In the genomic region with DNA sequence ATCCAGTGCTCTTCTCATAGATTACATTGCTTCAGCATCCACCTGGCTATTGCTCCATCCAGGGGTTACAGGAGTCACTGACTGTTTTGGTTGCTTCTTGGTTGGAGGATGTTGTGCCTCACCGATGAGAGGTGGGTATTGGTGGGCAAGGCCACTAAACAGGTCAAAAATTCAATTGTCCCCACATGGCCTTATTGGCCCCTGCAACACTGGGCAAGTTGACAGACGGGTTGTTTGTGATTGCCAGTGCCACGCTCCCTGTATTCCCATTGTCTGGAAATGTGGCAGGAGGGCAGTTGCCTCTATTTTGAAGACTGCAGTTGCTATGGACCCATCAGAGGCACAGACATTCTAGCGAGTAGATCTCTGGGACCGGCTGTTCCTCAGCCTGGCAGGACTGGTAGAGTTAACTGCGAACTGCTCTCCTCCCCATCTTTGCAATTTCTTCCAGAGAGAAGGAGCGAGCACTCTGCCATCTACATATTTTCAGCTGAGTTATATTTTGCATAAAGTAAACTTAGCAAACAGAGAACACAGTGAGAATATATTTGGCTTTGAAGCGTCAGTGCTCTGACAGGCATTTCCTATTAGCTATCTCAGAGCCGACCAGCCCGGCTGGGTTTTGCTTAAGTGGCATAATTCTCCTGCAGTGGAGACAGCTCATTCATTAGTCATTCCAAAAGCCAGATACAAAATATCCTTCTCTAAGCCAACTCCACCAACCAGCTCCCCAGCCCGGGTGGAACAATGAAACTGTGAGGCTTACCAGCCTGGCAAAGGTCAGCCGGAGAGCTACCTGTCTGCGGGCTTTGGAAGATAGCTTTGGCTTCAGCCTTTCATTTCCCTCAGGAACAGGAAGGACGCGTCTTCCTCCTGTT, we compare ENCODE assay signal across 1 cellular context.
TF ChIP-seq lines count a peak whose summit lies in the region.

No MANE protein-coding gene starts in this region.

TF ChIP-seq in GM23338, 12 proteins besides CTCF, POLR2A, EP300 and RAD21 (continued from another document):
- TF ChIP-seq, protein P1, sequence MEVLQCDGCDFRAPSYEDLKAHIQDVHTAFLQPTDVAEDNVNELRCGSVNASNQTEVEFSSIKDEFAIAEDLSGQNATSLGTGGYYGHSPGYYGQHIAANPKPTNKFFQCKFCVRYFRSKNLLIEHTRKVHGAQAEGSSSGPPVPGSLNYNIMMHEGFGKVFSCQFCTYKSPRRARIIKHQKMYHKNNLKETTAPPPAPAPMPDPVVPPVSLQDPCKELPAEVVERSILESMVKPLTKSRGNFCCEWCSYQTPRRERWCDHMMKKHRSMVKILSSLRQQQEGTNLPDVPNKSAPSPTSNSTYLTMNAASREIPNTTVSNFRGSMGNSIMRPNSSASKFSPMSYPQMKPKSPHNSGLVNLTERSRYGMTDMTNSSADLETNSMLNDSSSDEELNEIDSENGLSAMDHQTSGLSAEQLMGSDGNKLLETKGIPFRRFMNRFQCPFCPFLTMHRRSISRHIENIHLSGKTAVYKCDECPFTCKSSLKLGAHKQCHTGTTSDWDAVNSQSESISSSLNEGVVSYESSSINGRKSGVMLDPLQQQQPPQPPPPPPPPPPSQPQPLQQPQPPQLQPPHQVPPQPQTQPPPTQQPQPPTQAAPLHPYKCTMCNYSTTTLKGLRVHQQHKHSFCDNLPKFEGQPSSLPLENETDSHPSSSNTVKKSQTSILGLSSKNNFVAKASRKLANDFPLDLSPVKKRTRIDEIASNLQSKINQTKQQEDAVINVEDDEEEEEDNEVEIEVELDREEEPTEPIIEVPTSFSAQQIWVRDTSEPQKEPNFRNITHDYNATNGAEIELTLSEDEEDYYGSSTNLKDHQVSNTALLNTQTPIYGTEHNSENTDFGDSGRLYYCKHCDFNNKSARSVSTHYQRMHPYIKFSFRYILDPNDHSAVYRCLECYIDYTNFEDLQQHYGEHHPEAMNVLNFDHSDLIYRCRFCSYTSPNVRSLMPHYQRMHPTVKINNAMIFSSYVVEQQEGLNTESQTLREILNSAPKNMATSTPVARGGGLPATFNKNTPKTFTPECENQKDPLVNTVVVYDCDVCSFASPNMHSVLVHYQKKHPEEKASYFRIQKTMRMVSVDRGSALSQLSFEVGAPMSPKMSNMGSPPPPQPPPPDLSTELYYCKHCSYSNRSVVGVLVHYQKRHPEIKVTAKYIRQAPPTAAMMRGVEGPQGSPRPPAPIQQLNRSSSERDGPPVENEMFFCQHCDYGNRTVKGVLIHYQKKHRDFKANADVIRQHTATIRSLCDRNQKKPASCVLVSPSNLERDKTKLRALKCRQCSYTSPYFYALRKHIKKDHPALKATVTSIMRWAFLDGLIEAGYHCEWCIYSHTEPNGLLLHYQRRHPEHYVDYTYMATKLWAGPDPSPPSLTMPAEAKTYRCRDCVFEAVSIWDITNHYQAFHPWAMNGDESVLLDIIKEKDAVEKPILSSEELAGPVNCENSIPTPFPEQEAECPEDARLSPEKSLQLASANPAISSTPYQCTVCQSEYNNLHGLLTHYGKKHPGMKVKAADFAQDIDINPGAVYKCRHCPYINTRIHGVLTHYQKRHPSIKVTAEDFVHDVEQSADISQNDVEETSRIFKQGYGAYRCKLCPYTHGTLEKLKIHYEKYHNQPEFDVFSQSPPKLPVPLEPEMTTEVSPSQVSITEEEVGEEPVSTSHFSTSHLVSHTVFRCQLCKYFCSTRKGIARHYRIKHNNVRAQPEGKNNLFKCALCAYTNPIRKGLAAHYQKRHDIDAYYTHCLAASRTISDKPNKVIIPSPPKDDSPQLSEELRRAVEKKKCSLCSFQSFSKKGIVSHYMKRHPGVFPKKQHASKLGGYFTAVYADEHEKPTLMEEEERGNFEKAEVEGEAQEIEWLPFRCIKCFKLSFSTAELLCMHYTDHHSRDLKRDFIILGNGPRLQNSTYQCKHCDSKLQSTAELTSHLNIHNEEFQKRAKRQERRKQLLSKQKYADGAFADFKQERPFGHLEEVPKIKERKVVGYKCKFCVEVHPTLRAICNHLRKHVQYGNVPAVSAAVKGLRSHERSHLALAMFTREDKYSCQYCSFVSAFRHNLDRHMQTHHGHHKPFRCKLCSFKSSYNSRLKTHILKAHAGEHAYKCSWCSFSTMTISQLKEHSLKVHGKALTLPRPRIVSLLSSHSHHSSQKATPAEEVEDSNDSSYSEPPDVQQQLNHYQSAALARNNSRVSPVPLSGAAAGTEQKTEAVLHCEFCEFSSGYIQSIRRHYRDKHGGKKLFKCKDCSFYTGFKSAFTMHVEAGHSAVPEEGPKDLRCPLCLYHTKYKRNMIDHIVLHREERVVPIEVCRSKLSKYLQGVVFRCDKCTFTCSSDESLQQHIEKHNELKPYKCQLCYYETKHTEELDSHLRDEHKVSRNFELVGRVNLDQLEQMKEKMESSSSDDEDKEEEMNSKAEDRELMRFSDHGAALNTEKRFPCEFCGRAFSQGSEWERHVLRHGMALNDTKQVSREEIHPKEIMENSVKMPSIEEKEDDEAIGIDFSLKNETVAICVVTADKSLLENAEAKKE (CRISPR knock-in tag; IDR thresholded peaks at IDR 0.05): no peak
- TF ChIP-seq CREB1 (CRISPR knock-in tag; IDR thresholded peaks at IDR 0.05; ENCODE audit: low read depth) (no peak), JUNB (IDR thresholded peaks at IDR 0.05; ENCODE audit: unreplicated experiment) (no peak), REST (IDR thresholded peaks at IDR 0.05; ENCODE audit: unreplicated experiment) (no peak), STAT1 (IDR thresholded peaks at IDR 0.05; ENCODE audit: unreplicated experiment) (no peak), EZH2 (IDR thresholded peaks at IDR 0.05; ENCODE audit: low read depth, unreplicated experiment) (no peak), NANOG (IDR thresholded peaks at IDR 0.05; ENCODE audit: borderline replicate concordance) (no peak), ZNF114 (CRISPR knock-in tag; IDR thresholded peaks at IDR 0.05) (no peak), ZNF331 (CRISPR knock-in tag; IDR thresholded peaks at IDR 0.05; ENCODE audit: low read depth) (no peak)
- TF ChIP-seq, protein P2, sequence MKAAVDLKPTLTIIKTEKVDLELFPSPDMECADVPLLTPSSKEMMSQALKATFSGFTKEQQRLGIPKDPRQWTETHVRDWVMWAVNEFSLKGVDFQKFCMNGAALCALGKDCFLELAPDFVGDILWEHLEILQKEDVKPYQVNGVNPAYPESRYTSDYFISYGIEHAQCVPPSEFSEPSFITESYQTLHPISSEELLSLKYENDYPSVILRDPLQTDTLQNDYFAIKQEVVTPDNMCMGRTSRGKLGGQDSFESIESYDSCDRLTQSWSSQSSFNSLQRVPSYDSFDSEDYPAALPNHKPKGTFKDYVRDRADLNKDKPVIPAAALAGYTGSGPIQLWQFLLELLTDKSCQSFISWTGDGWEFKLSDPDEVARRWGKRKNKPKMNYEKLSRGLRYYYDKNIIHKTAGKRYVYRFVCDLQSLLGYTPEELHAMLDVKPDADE (IDR thresholded peaks at IDR 0.05): no peak
